Comparison of ENCODE assay signal across 8 cellular contexts in the genomic region with DNA sequence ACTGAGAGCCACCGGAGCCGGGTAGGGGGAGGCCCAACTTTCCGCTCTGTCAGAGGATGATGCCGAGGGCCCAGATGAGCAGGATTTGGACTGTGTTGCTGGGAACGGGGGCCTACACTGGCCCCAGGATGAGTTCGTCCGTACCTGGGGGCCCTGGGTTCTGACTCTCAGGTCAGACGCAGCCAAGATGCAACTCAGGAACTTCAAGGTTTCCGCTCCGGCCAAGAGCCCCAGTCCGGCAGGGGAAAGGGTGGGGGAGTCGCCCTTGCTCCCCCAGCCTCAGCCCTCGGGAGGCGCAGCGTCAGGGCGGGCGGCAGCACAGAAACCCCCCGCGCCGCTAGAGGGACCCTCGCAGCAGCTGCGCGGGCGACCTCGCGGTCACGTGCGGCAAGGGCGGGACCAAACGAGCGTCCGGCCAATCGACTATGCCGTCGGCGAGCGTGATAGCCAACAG. TPM values are rescaled to one million over a fixed set of nuclear protein-coding genes. Genes with fewer than 3 reads are reported as not detected.
DNase-seq lines count a peak whose midpoint lies in the region; ATAC-seq and TF ChIP-seq lines count a peak whose summit lies in the region.

No MANE protein-coding gene starts in this region.

- ATAC-seq in GM19351 (IDR thresholded peaks at IDR 0.05; ENCODE audit: unreplicated experiment) (peak; percentile 71), HG03457 (IDR thresholded peaks at IDR 0.05; ENCODE audit: unreplicated experiment) (peak; percentile 61), esophagus mucosa (peak; percentile 71)
- peak; percentile 92 for ATAC-seq in stimulated activated memory B cell treated with anti-CD40 and anti-IgM and Interleukin-4, amounts not matched to agents 10 μg/mL and 1 μg/mL and 100 μg/mL, for 72 hours

- TF ChIP-seq CTCF in CD14-positive monocyte (IDR thresholded peaks at IDR 0.05) = peak; percentile 87

- H3K27ac ChIP-seq in muscle layer of colon (ENCODE audit: low read depth, low read length) = peak overlapping the region; percentile 99

- peak overlapping the region; percentile 94 to 98 (median 97) for H3K27ac Mint-ChIP-seq in CD14-positive monocyte
- peak overlapping the region; percentile 97 for H3K27ac Mint-ChIP-seq in stimulated activated memory B cell treated with anti-CD40 and anti-IgM and Interleukin-4, amounts not matched to agents 10 μg/mL and 1 μg/mL and 100 μg/mL, for 72 hours

- peaks cover 18 to 21% of the 10 kb centered on the region in 2 donors for H3K36me3 Mint-ChIP-seq in CD14-positive monocyte
- peaks cover 17% of the 10 kb centered on the region for H3K36me3 Mint-ChIP-seq in stimulated activated memory B cell treated with anti-CD40 and anti-IgM and Interleukin-4, amounts not matched to agents 10 μg/mL and 1 μg/mL and 100 μg/mL, for 72 hours

- peak overlapping the region; percentile 82 to 92 for H3K4me3 ChIP-seq in muscle layer of colon (ENCODE audit: low read depth in 1 of 2, low read length in 2 of 2)

- intact Hi-C loops in CD14-positive monocyte (cut with micrococcal nuclease) = loop anchor here in 1 of 2 donors (1.0 to 10.0 kb wide), 4 partner anchors 69 to 169 kb away; partner anchors contain the start of genes CDC42BPG, CDCA5, PPP2R5B and TM7SF2

- no peaks in the 10 kb centered on the region for H3K9me3 ChIP-seq in muscle layer of colon (ENCODE audit: low read length)

- H3K36me3 ChIP-seq in muscle layer of colon (ENCODE audit: insufficient read depth, low read length) = peaks cover 12% of the 10 kb centered on the region

- H3K27me3 Mint-ChIP-seq in CD14-positive monocyte (ENCODE audit: low read depth in 3 of 3) = no peaks in the 10 kb centered on the region
- H3K27me3 Mint-ChIP-seq in stimulated activated memory B cell treated with anti-CD40 and anti-IgM and Interleukin-4, amounts not matched to agents 10 μg/mL and 1 μg/mL and 100 μg/mL, for 72 hours = no peaks in the 10 kb centered on the region

- H3K4me1 ChIP-seq in muscle layer of colon (ENCODE audit: insufficient read depth, low read length) = peaks cover 13% of the 10 kb centered on the region

- peak overlapping the region; percentile 90 to 95 for H3K4me3 Mint-ChIP-seq in CD14-positive monocyte
- peak overlapping the region; percentile 85 for H3K4me3 Mint-ChIP-seq in stimulated activated memory B cell treated with anti-CD40 and anti-IgM and Interleukin-4, amounts not matched to agents 10 μg/mL and 1 μg/mL and 100 μg/mL, for 72 hours

- H3K4me1 Mint-ChIP-seq in CD14-positive monocyte = peaks cover 35% of the 10 kb centered on the region
- H3K4me1 Mint-ChIP-seq in stimulated activated memory B cell treated with anti-CD40 and anti-IgM and Interleukin-4, amounts not matched to agents 10 μg/mL and 1 μg/mL and 100 μg/mL, for 72 hours = peaks cover 37% of the 10 kb centered on the region

- DNase-seq in CD14-positive monocyte (ENCODE audit: low spot score) (peak; percentile 83), NCI-H82 (lab: John Stamatoyannopoulos, UW) (peak; percentile 94), activated T-cell treated with anti-CD3 and anti-CD28 coated beads for 48 hours (ENCODE audit: low read depth) (peak; percentile 84)

- H3K27me3 ChIP-seq in muscle layer of colon (ENCODE audit: control insufficient read depth in 1 of 2, insufficient read depth in 2 of 2, low read length in 2 of 2) = no peaks in the 10 kb centered on the region

- peak overlapping the region; percentile 93 for H3K9ac ChIP-seq in muscle layer of colon (ENCODE audit: low read length)

- peaks cover 0 to 8% (median 0%) of the 10 kb centered on the region in 7 donors for H3K9me3 Mint-ChIP-seq in CD14-positive monocyte
- no peaks in the 10 kb centered on the region for H3K9me3 Mint-ChIP-seq in stimulated activated memory B cell treated with anti-CD40 and anti-IgM and Interleukin-4, amounts not matched to agents 10 μg/mL and 1 μg/mL and 100 μg/mL, for 72 hours

RNA-seq across cellular contexts. Expression of gene ARL2, which starts 0.2 kb away (rescaled TPM):
- 10 to 100 TPM; 34.4 to 40.4 TPM for polyA plus RNA-seq in CD14-positive monocyte
- total RNA-seq in esophagus mucosa = 43.9 TPM

RNA-seq across cellular contexts. Expression of gene SNX15, which starts 13.5 kb away (rescaled TPM):
- 10 to 100 TPM; 16.2 to 17.8 TPM for polyA plus RNA-seq in CD14-positive monocyte
- total RNA-seq in esophagus mucosa = 12.2 TPM

RNA-seq across cellular contexts. Expression of gene BATF2, which starts 16.9 kb away (rescaled TPM):
- polyA plus RNA-seq in CD14-positive monocyte = 1 to 10 TPM in 1 of 2 donors, under 1 TPM in 1; 0.97 to 1.1 TPM
- total RNA-seq in esophagus mucosa = not detected

RNA-seq across cellular contexts. Expression of gene SAC3D1, which starts 27.3 kb away (rescaled TPM):
- 10 to 100 TPM in 1 of 2 donors, 1 to 10 TPM in 1; 6.7 to 14.1 TPM for polyA plus RNA-seq in CD14-positive monocyte
- total RNA-seq in esophagus mucosa = 11.3 TPM

RNA-seq across cellular contexts. Expression of gene MAJIN, which starts 41.8 kb away (rescaled TPM):
- not detected for polyA plus RNA-seq in CD14-positive monocyte
- not detected for total RNA-seq in esophagus mucosa

Comparison
In these comparisons a context has a peak if more than half of its experiments do, and no peak if none do; other contexts are left out.
1. Peak in every context shown above with its lines: DNase-seq, ATAC-seq, H3K4me3 ChIP-seq and H3K27ac ChIP-seq.